In the genomic region with DNA sequence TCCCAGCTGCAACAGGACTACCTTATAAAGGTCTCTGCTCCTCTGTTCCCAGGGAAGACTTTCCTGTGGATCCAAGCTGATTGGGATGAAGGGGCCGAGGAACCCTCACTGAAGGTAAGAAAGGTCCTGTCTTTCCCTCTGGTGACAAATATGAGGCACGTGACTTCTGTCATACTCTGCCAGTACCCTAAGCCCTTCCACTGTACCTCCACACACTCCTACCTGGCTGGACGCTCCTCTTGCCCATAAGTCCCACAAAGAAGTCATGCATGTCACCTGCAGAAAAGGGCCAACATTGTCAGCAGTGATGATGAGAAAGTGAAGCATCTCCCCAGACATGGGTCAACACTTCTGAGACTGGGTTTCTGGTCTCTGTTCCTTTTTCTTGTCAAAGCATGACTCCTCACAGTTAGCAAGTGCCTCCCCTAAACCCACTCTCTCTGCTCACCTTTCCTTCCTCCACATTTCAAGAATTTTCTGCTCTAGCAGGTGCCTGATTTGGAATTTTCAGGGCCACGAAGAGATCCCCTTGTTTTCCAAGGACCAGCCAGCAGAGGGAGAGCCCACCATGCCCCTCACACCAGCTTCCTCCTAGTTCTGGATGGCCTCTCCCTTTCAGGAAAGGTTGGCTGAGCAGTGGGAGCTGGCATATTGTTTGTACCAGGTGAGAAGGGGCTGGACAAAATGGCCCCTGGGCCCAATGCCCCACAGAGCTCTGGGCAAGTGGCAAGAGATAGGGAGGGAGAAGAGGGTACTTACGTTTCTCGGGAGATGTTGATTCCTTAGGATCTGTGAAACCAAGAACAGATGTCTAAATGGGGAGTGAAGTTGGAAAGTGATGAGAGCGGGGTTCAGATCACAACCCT, we compare ENCODE assay signal across 12 cellular contexts. TPM values are rescaled to one million over a fixed set of nuclear protein-coding genes. Genes with fewer than 3 reads are reported as not detected.
DNase-seq lines count a peak whose midpoint lies in the region; ATAC-seq and TF ChIP-seq lines count a peak whose summit lies in the region.
"Had no signal": no experiment of that assay in that cellular context is flagged by ENCODE, and none has a peak within 500 bp of the region (broad histone marks: within the 10 kb centered on the region; RNA-seq: fewer than 3 reads in every experiment).

No MANE protein-coding gene starts in this region.

- H3K9me3 Mint-ChIP-seq in activated B cell treated with CpG ODN at 0.5 μM for 24 hours: no peaks in the 10 kb centered on the region
- H3K9me3 Mint-ChIP-seq in activated T-helper 1 cell treated with anti-CD3 and anti-CD28 coated beads, Interleukin-12 subunit alpha, Interleukin-12 subunit beta, Interleukin-2, Interleukin-4 antibody, amounts not matched to agents 30 ng/mL and 10 ng/mL and 1 ng/mL, durations not matched to agents 14 hours and 24 hours and 36 hours: no peaks in the 10 kb centered on the region
- H3K9me3 Mint-ChIP-seq in activated CD8-positive, alpha-beta T cell treated with anti-CD3 and anti-CD28 coated beads, Interleukin-2, amount 10 ng/mL, durations not matched to agents 7 days and 5 days (ENCODE audit: insufficient read depth): no peaks in the 10 kb centered on the region

- H3K27me3 Mint-ChIP-seq in activated B cell treated with CpG ODN at 0.5 μM for 24 hours: no peaks in the 10 kb centered on the region
- H3K27me3 Mint-ChIP-seq in activated T-helper 1 cell treated with anti-CD3 and anti-CD28 coated beads, Interleukin-12 subunit alpha, Interleukin-12 subunit beta, Interleukin-2, Interleukin-4 antibody, amounts not matched to agents 30 ng/mL and 10 ng/mL and 1 ng/mL, durations not matched to agents 14 hours and 24 hours and 36 hours (ENCODE audit: insufficient read depth): peaks cover 19% of the 10 kb centered on the region
- H3K27me3 Mint-ChIP-seq in activated CD8-positive, alpha-beta T cell treated with anti-CD3 and anti-CD28 coated beads, Interleukin-2, amount 10 ng/mL, durations not matched to agents 7 days and 5 days (ENCODE audit: low read depth): peaks cover 10% of the 10 kb centered on the region

- CTCF ChIA-PET in activated B cell treated with CpG ODN at 0.5 μM for 24 hours (lab: Charles Lee): interaction anchor here (0.9 to 9.6 kb wide), 2 partner anchors 8 to 47 kb away, joined by 4 to 89 read pairs; no protein-coding TSS in a partner anchor
- CTCF ChIA-PET in RWPE1 (lab: Yijun Ruan, JAX): no interaction called here
- CTCF ChIA-PET in activated CD8-positive, alpha-beta T cell treated with anti-CD3 and anti-CD28 coated beads, Interleukin-2, amount 10 ng/mL, durations not matched to agents 7 days and 5 days (lab: Charles Lee): interaction anchor here (1.0 to 10.3 kb wide), 5 partner anchors 15 to 99 kb away, joined by 3 to 201 read pairs (median 7); a partner anchor contains a TSS

- POLR2A ChIA-PET in activated B cell treated with CpG ODN at 0.5 μM for 24 hours (lab: Charles Lee) (no interaction called here), RWPE1 (lab: Yijun Ruan, JAX; ENCODE audit: low non-redundant PET) (no interaction called here)
- POLR2A ChIA-PET in activated CD8-positive, alpha-beta T cell treated with anti-CD3 and anti-CD28 coated beads, Interleukin-2, amount 10 ng/mL, durations not matched to agents 7 days and 5 days (lab: Charles Lee): interaction anchor here (0.7 kb wide), 1 partner anchor 39 kb away, joined by 3 read pairs; no protein-coding TSS in a partner anchor

- TF ChIP-seq CTCF in GM12864 (IDR thresholded peaks at IDR 0.05; ENCODE audit: low read depth, low read length, missing control alignments) (peak; percentile 6), activated B cell treated with CpG ODN at 0.5 μM for 24 hours (IDR thresholded peaks at IDR 0.05) (no peak), RWPE1 (conservative IDR thresholded peaks at IDR 0.05; ENCODE audit: low read depth) (no peak)

- H3K27ac Mint-ChIP-seq in activated B cell treated with CpG ODN at 0.5 μM for 24 hours: peak overlapping the region; percentile 24
- H3K27ac Mint-ChIP-seq in activated T-helper 1 cell treated with anti-CD3 and anti-CD28 coated beads, Interleukin-12 subunit alpha, Interleukin-12 subunit beta, Interleukin-2, Interleukin-4 antibody, amounts not matched to agents 30 ng/mL and 10 ng/mL and 1 ng/mL, durations not matched to agents 14 hours and 24 hours and 36 hours: no peak overlapping the region
- no peak overlapping the region for H3K27ac Mint-ChIP-seq in activated CD8-positive, alpha-beta T cell treated with anti-CD3 and anti-CD28 coated beads, Interleukin-2, amount 10 ng/mL, durations not matched to agents 7 days and 5 days

- H3K4me3 ChIP-seq in GM12864 (ENCODE audit: low read depth, low read length): no peak overlapping the region
- H3K4me3 ChIP-seq: psoas muscle had no signal

- intact Hi-C loops in activated B cell treated with CpG ODN at 0.5 μM for 24 hours (cut with micrococcal nuclease): no loop called here
- intact Hi-C loops in activated T-helper 1 cell treated with anti-CD3 and anti-CD28 coated beads, Interleukin-12 subunit alpha, Interleukin-12 subunit beta, Interleukin-2, Interleukin-4 antibody, amounts not matched to agents 30 ng/mL and 10 ng/mL and 1 ng/mL, durations not matched to agents 14 hours and 24 hours and 36 hours (cut with micrococcal nuclease): no loop called here

- H3K4me1 Mint-ChIP-seq in activated B cell treated with CpG ODN at 0.5 μM for 24 hours: peaks cover 21% of the 10 kb centered on the region
- peaks cover 25% of the 10 kb centered on the region for H3K4me1 Mint-ChIP-seq in activated T-helper 1 cell treated with anti-CD3 and anti-CD28 coated beads, Interleukin-12 subunit alpha, Interleukin-12 subunit beta, Interleukin-2, Interleukin-4 antibody, amounts not matched to agents 30 ng/mL and 10 ng/mL and 1 ng/mL, durations not matched to agents 14 hours and 24 hours and 36 hours (ENCODE audit: low read depth)
- peaks cover 40% of the 10 kb centered on the region for H3K4me1 Mint-ChIP-seq in activated CD8-positive, alpha-beta T cell treated with anti-CD3 and anti-CD28 coated beads, Interleukin-2, amount 10 ng/mL, durations not matched to agents 7 days and 5 days (ENCODE audit: low read depth)

- H3K36me3 Mint-ChIP-seq in activated B cell treated with CpG ODN at 0.5 μM for 24 hours (ENCODE audit: low read depth): no peaks in the 10 kb centered on the region
- no peaks in the 10 kb centered on the region for H3K36me3 Mint-ChIP-seq in activated T-helper 1 cell treated with anti-CD3 and anti-CD28 coated beads, Interleukin-12 subunit alpha, Interleukin-12 subunit beta, Interleukin-2, Interleukin-4 antibody, amounts not matched to agents 30 ng/mL and 10 ng/mL and 1 ng/mL, durations not matched to agents 14 hours and 24 hours and 36 hours (ENCODE audit: low read depth)
- H3K36me3 Mint-ChIP-seq in activated CD8-positive, alpha-beta T cell treated with anti-CD3 and anti-CD28 coated beads, Interleukin-2, amount 10 ng/mL, durations not matched to agents 7 days and 5 days (ENCODE audit: low read depth): no peaks in the 10 kb centered on the region

- H3K4me3 Mint-ChIP-seq in activated B cell treated with CpG ODN at 0.5 μM for 24 hours: no peak overlapping the region
- no peak overlapping the region for H3K4me3 Mint-ChIP-seq in activated T-helper 1 cell treated with anti-CD3 and anti-CD28 coated beads, Interleukin-12 subunit alpha, Interleukin-12 subunit beta, Interleukin-2, Interleukin-4 antibody, amounts not matched to agents 30 ng/mL and 10 ng/mL and 1 ng/mL, durations not matched to agents 14 hours and 24 hours and 36 hours
- no peak overlapping the region for H3K4me3 Mint-ChIP-seq in activated CD8-positive, alpha-beta T cell treated with anti-CD3 and anti-CD28 coated beads, Interleukin-2, amount 10 ng/mL, durations not matched to agents 7 days and 5 days

- DNase-seq in GM12864 (ENCODE audit: low read depth): peak; percentile 55
- peak; percentile 49 for DNase-seq in GM19238 (ENCODE audit: insufficient read length, low spot score)
- no peak for DNase-seq in activated B cell treated with CpG ODN at 0.5 μM for 24 hours
- no peak for DNase-seq in RWPE1 (ENCODE audit: low spot score)
- DNase-seq in activated T-helper 1 cell treated with anti-CD3 and anti-CD28 coated beads, Interleukin-12 subunit alpha, Interleukin-12 subunit beta, Interleukin-2, Interleukin-4 antibody, amounts not matched to agents 30 ng/mL and 10 ng/mL and 1 ng/mL, durations not matched to agents 14 hours and 24 hours and 36 hours (ENCODE audit: low spot score): no peak
- no peak for DNase-seq in C1 segment of cervical spinal cord (lab: John Stamatoyannopoulos, UW)
- DNase-seq in activated CD8-positive, alpha-beta T cell treated with anti-CD3 and anti-CD28 coated beads, Interleukin-2, amount 10 ng/mL, durations not matched to agents 7 days and 5 days: no peak
- DNase-seq: activated effector memory CD4-positive, alpha-beta T cell treated with anti-CD3 and anti-CD28 coated beads, Interleukin-2, amount 50 U/mL, for 16 hours; NCI-H2029; psoas muscle; T-helper 2 cell had no signal

- ATAC-seq in HG02759 (IDR thresholded peaks at IDR 0.05; ENCODE audit: unreplicated experiment): peak; percentile 70
- ATAC-seq in activated B cell treated with CpG ODN at 0.5 μM for 24 hours (ENCODE audit: low read depth): peak; percentile 77
- ATAC-seq in activated CD8-positive, alpha-beta T cell treated with anti-CD3 and anti-CD28 coated beads, Interleukin-2, amount 10 ng/mL, durations not matched to agents 7 days and 5 days: no peak
- ATAC-seq: psoas muscle had no signal

- no peak overlapping the region for H3K27ac ChIP-seq in RWPE1
- H3K27ac ChIP-seq: psoas muscle had no signal

RNA-seq across cellular contexts. Expression of a gene that starts 3.5 kb away (rescaled TPM):
- total RNA-seq in activated B cell treated with CpG ODN at 0.5 μM for 24 hours: not detected in 2 replicates
- 0.34 TPM in 1 of 2 replicates, not detected in the other for total RNA-seq in activated T-helper 1 cell treated with anti-CD3 and anti-CD28 coated beads, Interleukin-12 subunit alpha, Interleukin-12 subunit beta, Interleukin-2, Interleukin-4 antibody, amounts not matched to agents 30 ng/mL and 10 ng/mL and 1 ng/mL, durations not matched to agents 14 hours and 24 hours and 36 hours
- not detected for total RNA-seq in activated CD8-positive, alpha-beta T cell treated with anti-CD3 and anti-CD28 coated beads, Interleukin-2, amount 10 ng/mL, durations not matched to agents 7 days and 5 days
- total RNA-seq: psoas muscle had no signal

RNA-seq across cellular contexts. Expression of a gene that starts 6.5 kb away (rescaled TPM):
- total RNA-seq in activated B cell treated with CpG ODN at 0.5 μM for 24 hours: 12.6 and 13.3 TPM in 2 replicates
- total RNA-seq in activated T-helper 1 cell treated with anti-CD3 and anti-CD28 coated beads, Interleukin-12 subunit alpha, Interleukin-12 subunit beta, Interleukin-2, Interleukin-4 antibody, amounts not matched to agents 30 ng/mL and 10 ng/mL and 1 ng/mL, durations not matched to agents 14 hours and 24 hours and 36 hours: 10.3 and 11.2 TPM in 2 replicates
- total RNA-seq in activated CD8-positive, alpha-beta T cell treated with anti-CD3 and anti-CD28 coated beads, Interleukin-2, amount 10 ng/mL, durations not matched to agents 7 days and 5 days: 1 to 10 TPM; 7.7 to 8.2 TPM

RNA-seq across cellular contexts. Expression of a gene that starts 37.1 kb away (rescaled TPM):
- total RNA-seq in activated B cell treated with CpG ODN at 0.5 μM for 24 hours: 0.39 and 0.71 TPM in 2 replicates
- total RNA-seq in activated T-helper 1 cell treated with anti-CD3 and anti-CD28 coated beads, Interleukin-12 subunit alpha, Interleukin-12 subunit beta, Interleukin-2, Interleukin-4 antibody, amounts not matched to agents 30 ng/mL and 10 ng/mL and 1 ng/mL, durations not matched to agents 14 hours and 24 hours and 36 hours: 1.1 and 2.6 TPM in 2 replicates
- total RNA-seq in activated CD8-positive, alpha-beta T cell treated with anti-CD3 and anti-CD28 coated beads, Interleukin-2, amount 10 ng/mL, durations not matched to agents 7 days and 5 days: 1 to 10 TPM; 1.3 to 1.4 TPM

RNA-seq across cellular contexts. Expression of a gene that starts 55.4 kb away (rescaled TPM):
- total RNA-seq in activated B cell treated with CpG ODN at 0.5 μM for 24 hours: 0.47 and 0.76 TPM in 2 replicates
- total RNA-seq in activated T-helper 1 cell treated with anti-CD3 and anti-CD28 coated beads, Interleukin-12 subunit alpha, Interleukin-12 subunit beta, Interleukin-2, Interleukin-4 antibody, amounts not matched to agents 30 ng/mL and 10 ng/mL and 1 ng/mL, durations not matched to agents 14 hours and 24 hours and 36 hours: 0.23 and 0.29 TPM in 2 replicates
- under 1 TPM; 0.18 to 0.37 TPM for total RNA-seq in activated CD8-positive, alpha-beta T cell treated with anti-CD3 and anti-CD28 coated beads, Interleukin-2, amount 10 ng/mL, durations not matched to agents 7 days and 5 days

Comparison
In these comparisons a context has a peak if more than half of its experiments do, and no peak if none do; other contexts are left out.
1. DNase-seq: peak in GM12864 (single experiment) and GM19238 (single experiment); none in activated B cell treated with CpG ODN at 0.5 μM for 24 hours (single experiment), RWPE1 (single experiment), activated T-helper 1 cell treated with anti-CD3 and anti-CD28 coated beads, Interleukin-12 subunit alpha, Interleukin-12 subunit beta, Interleukin-2, Interleukin-4 antibody, amounts not matched to agents 30 ng/mL and 10 ng/mL and 1 ng/mL, durations not matched to agents 14 hours and 24 hours and 36 hours (single experiment), C1 segment of cervical spinal cord (0 of 14) and activated CD8-positive, alpha-beta T cell treated with anti-CD3 and anti-CD28 coated beads, Interleukin-2, amount 10 ng/mL, durations not matched to agents 7 days and 5 days (single experiment).